In the genomic region with DNA sequence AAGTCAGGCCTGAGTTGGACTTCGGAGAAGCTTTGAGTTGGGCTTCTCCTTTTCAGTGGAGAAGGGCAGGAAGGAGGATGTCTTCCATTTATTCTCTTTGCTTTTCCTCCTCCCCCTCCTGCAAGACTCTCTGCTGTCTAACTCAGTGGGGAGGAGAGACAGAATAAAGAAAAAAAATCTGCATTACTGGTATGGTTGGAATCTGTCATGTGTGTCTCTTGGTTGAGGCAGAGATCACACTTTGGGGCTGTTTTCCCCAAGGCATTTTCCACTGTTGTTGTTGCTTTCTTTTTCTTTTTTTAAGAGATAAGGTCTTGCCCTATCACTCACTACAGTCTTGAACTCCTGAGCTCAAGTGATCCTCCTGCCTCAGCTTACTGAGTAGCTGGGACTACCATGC, we compare ENCODE assay signal across 16 cellular contexts. TPM values are rescaled to one million over a fixed set of nuclear protein-coding genes. Genes with fewer than 3 reads are reported as not detected.
DNase-seq lines count a peak whose midpoint lies in the region; ATAC-seq and TF ChIP-seq lines count a peak whose summit lies in the region.
"Had no signal": no experiment of that assay in that cellular context is flagged by ENCODE, and none has a peak within 500 bp of the region (broad histone marks: within the 10 kb centered on the region; RNA-seq: fewer than 3 reads in every experiment).

No MANE protein-coding gene starts in this region.

- H3K14ac ChIP-seq in H9 (ENCODE audit: insufficient read depth, low read length) = no peak overlapping the region

- H2BK12ac ChIP-seq in H9 (ENCODE audit: insufficient read length, low read depth, low read length) = no peak overlapping the region

- no peaks in the 10 kb centered on the region for H4K20me1 ChIP-seq in H9 (ENCODE audit: control insufficient read depth, insufficient read depth, insufficient read length)

- H2BK20ac ChIP-seq in H9 (ENCODE audit: low read depth, low read length, poor library complexity, severe bottlenecking) = no peak overlapping the region

- CTCF ChIA-PET in activated CD4-positive, alpha-beta T cell treated with anti-CD3 and anti-CD28 coated beads for 36 hours (lab: Charles Lee) = interaction anchor here (0.5 to 1.2 kb wide), 4 partner anchors 40 to 1888 kb away, joined by 3 read pairs; no protein-coding TSS in a partner anchor

- no peak for TF ChIP-seq CTCF in H9 (conservative IDR thresholded peaks at IDR 0.05)

- no peak overlapping the region for H4K8ac ChIP-seq in H9 (replicated peaks; ENCODE audit: insufficient read length, low read depth, low read length)

- no peak overlapping the region for H4K5ac ChIP-seq in H9 (ENCODE audit: insufficient read length, low read depth, low read length)

- no peak overlapping the region for H3K4me2 ChIP-seq in H9 (ENCODE audit: insufficient read depth, insufficient read length, low read length)

- H3K23me2 ChIP-seq in H9 (ENCODE audit: insufficient read length, low read depth, low read length, poor library complexity, severe bottlenecking) = no peaks in the 10 kb centered on the region

- no peaks in the 10 kb centered on the region for H3K79me2 ChIP-seq in H9 (ENCODE audit: insufficient read depth, low read length)

- H3K18ac ChIP-seq in H9 (ENCODE audit: insufficient read length, low read depth, low read length) = no peak overlapping the region

- peak overlapping the region; percentile 90 for H3K27ac Mint-ChIP-seq in activated CD4-positive, alpha-beta T cell treated with anti-CD3 and anti-CD28 coated beads, Interleukin-2, amount 10 ng/mL, durations not matched to agents 24 days and 14 days
- H3K27ac Mint-ChIP-seq in activated CD4-positive, alpha-beta T cell treated with anti-CD3 and anti-CD28 coated beads for 36 hours = no peak overlapping the region
- H3K27ac Mint-ChIP-seq in H9 = peak overlapping the region in 2 of 3 experiments; percentile 6 to 71; a peak in 1 of 7 replicates
- peak overlapping the region; percentile 1 for H3K27ac Mint-ChIP-seq in activated T-helper 17 cell treated with anti-CD3 and anti-CD28 coated beads, Interleukin-2, amount 50 U/mL, for 72 hours

- no peaks in the 10 kb centered on the region for H3K27me3 ChIP-seq in H9 (ENCODE audit: insufficient read depth, low read length)
- H3K27me3 ChIP-seq in skeletal muscle tissue (ENCODE audit: control insufficient read depth in 3 of 3, insufficient read depth in 3 of 3, low read length in 3 of 3) = no peaks in the 10 kb centered on the region
- H3K27me3 ChIP-seq: colonic mucosa had no signal

- H3K79me1 ChIP-seq in H9 (ENCODE audit: insufficient read depth, low read depth, low read length, poor library complexity, severe bottlenecking) = no peaks in the 10 kb centered on the region

- no peak overlapping the region for H4K91ac ChIP-seq in H9 (ENCODE audit: insufficient read length, low read depth, low read length)

- H3K23ac ChIP-seq in H9 (ENCODE audit: insufficient read length, low read depth, low read length) = no peak overlapping the region

- WGBS in H9 (ENCODE audit: extremely low coverage, insufficient read length, low lambda C conversion rate) = no CpG with 5 or more reads among the region's 1 CpG

- H2AK5ac ChIP-seq in H9 (ENCODE audit: insufficient read length, low read length) = no peak overlapping the region

- no peaks in the 10 kb centered on the region for H3K36me3 ChIP-seq in skeletal muscle tissue (ENCODE audit: control insufficient read depth in 3 of 3, insufficient read depth in 3 of 3, low read length in 3 of 3)
- H3K36me3 ChIP-seq: colonic mucosa, prostate gland had no signal

- H3K56ac ChIP-seq in H9 (ENCODE audit: insufficient read length, low read depth, low read length) = no peak overlapping the region

- H3K27ac ChIP-seq in H9 (ENCODE audit: insufficient read length, low read depth, low read length) = no peak overlapping the region
- H3K27ac ChIP-seq in skeletal muscle tissue (ENCODE audit: low read depth, low read length) = peak overlapping the region; percentile 41
- H3K27ac ChIP-seq: prostate gland, SK-N-MC had no signal

- POLR2A ChIA-PET in activated CD4-positive, alpha-beta T cell treated with anti-CD3 and anti-CD28 coated beads for 36 hours (lab: Charles Lee) = interaction anchor here (0.7 to 1.7 kb wide), 4 partner anchors 12 to 360 kb away, joined by 3 to 5 read pairs (median 5); partner anchors contain the start of gene DEGS1

- H3K9ac ChIP-seq in H9 (ENCODE audit: extremely low read depth, insufficient read length, low read length) (no peak overlapping the region), skeletal muscle tissue (ENCODE audit: low read depth in 1 of 3, low read length in 3 of 3) (no peak overlapping the region)

- H2AFZ ChIP-seq in H9 (ENCODE audit: low read length) = no peak overlapping the region

- H3K4me3 ChIP-seq in skeletal muscle tissue (ENCODE audit: low read length in 3 of 3) = no peak overlapping the region
- H3K4me3 ChIP-seq: colonic mucosa, prostate gland, SK-N-MC had no signal

- no peak for ATAC-seq in activated CD4-positive, alpha-beta T cell treated with anti-CD3 and anti-CD28 coated beads for 36 hours
- ATAC-seq in activated T-helper 17 cell treated with anti-CD3 and anti-CD28 coated beads, Interleukin-2, amount 50 U/mL, for 72 hours (replicated peaks) = no peak
- ATAC-seq in HG03159 (IDR thresholded peaks at IDR 0.05; ENCODE audit: unreplicated experiment) = no peak
- no peak for ATAC-seq in HG03521 (IDR thresholded peaks at IDR 0.05; ENCODE audit: unreplicated experiment)
- no peak for ATAC-seq in esophagus mucosa

- H3K4me1 ChIP-seq in H9 (ENCODE audit: insufficient read depth, low read length) = peaks cover 6% of the 10 kb centered on the region
- H3K4me1 ChIP-seq in skeletal muscle tissue (ENCODE audit: control insufficient read depth in 3 of 3, insufficient read depth in 3 of 3, low read length in 3 of 3) = peaks cover 5 to 6% (median 5%) of the 10 kb centered on the region in 3 donors
- H3K4me1 ChIP-seq: prostate gland had no signal

- peaks cover 34% of the 10 kb centered on the region for H3K4me1 Mint-ChIP-seq in activated CD4-positive, alpha-beta T cell treated with anti-CD3 and anti-CD28 coated beads, Interleukin-2, amount 10 ng/mL, durations not matched to agents 24 days and 14 days
- peaks cover 36% of the 10 kb centered on the region for H3K4me1 Mint-ChIP-seq in activated CD4-positive, alpha-beta T cell treated with anti-CD3 and anti-CD28 coated beads for 36 hours
- H3K4me1 Mint-ChIP-seq in H9 = peaks cover 19 to 21% of the 10 kb centered on the region in 2 experiments
- peaks cover 32% of the 10 kb centered on the region for H3K4me1 Mint-ChIP-seq in activated T-helper 17 cell treated with anti-CD3 and anti-CD28 coated beads, Interleukin-2, amount 50 U/mL, for 72 hours

- peaks cover 5% of the 10 kb centered on the region for H3K27me3 Mint-ChIP-seq in activated CD4-positive, alpha-beta T cell treated with anti-CD3 and anti-CD28 coated beads, Interleukin-2, amount 10 ng/mL, durations not matched to agents 24 days and 14 days
- H3K27me3 Mint-ChIP-seq in activated CD4-positive, alpha-beta T cell treated with anti-CD3 and anti-CD28 coated beads for 36 hours = no peaks in the 10 kb centered on the region
- H3K27me3 Mint-ChIP-seq in H9 (ENCODE audit: low read depth) = peaks cover 2% of the 10 kb centered on the region; the same call in 1 of the 2 replicates
- no peaks in the 10 kb centered on the region for H3K27me3 Mint-ChIP-seq in activated T-helper 17 cell treated with anti-CD3 and anti-CD28 coated beads, Interleukin-2, amount 50 U/mL, for 72 hours

- H3K4me3 Mint-ChIP-seq in activated CD4-positive, alpha-beta T cell treated with anti-CD3 and anti-CD28 coated beads, Interleukin-2, amount 10 ng/mL, durations not matched to agents 24 days and 14 days = peak overlapping the region; percentile 68
- H3K4me3 Mint-ChIP-seq in activated CD4-positive, alpha-beta T cell treated with anti-CD3 and anti-CD28 coated beads for 36 hours = no peak overlapping the region
- no peak overlapping the region for H3K4me3 Mint-ChIP-seq in H9
- peak overlapping the region; percentile 72 for H3K4me3 Mint-ChIP-seq in activated T-helper 17 cell treated with anti-CD3 and anti-CD28 coated beads, Interleukin-2, amount 50 U/mL, for 72 hours

- no peak overlapping the region for H2BK15ac ChIP-seq in H9 (ENCODE audit: low read depth, low read length)

- no peaks in the 10 kb centered on the region for H3K9me3 ChIP-seq in H9 (ENCODE audit: control insufficient read depth, low read depth, low read length)
- H3K9me3 ChIP-seq in skeletal muscle tissue (ENCODE audit: control insufficient read depth in 3 of 3, low read length in 3 of 3) = no peaks in the 10 kb centered on the region
- H3K9me3 ChIP-seq: colonic mucosa, prostate gland had no signal

- no peak overlapping the region for H2BK120ac ChIP-seq in H9 (ENCODE audit: low read depth, low read length, poor library complexity, severe bottlenecking)

- no peak overlapping the region for H3T11ph ChIP-seq in H9 (ENCODE audit: low read length)

- no peak for DNase-seq in activated CD4-positive, alpha-beta T cell treated with anti-CD3 and anti-CD28 coated beads, Interleukin-2, amount 10 ng/mL, durations not matched to agents 24 days and 14 days
- no peak for DNase-seq in activated CD4-positive, alpha-beta T cell treated with anti-CD3 and anti-CD28 coated beads for 36 hours
- no peak for DNase-seq in H9
- DNase-seq: 8988T; activated CD8-positive, alpha-beta memory T cell treated with anti-CD3 and anti-CD28 coated beads, Interleukin-2, amount 50 U/mL, for 48 hours; amniotic stem cell; colonic mucosa; NCI-H446; stimulated activated CD4-positive, alpha-beta T cell treated with anti-CD3 and anti-CD28 coated beads, Interleukin-12 subunit alpha, Interleukin-12 subunit beta, amount 100 ng/mL, for 4 hours had no signal

- no peak overlapping the region for H2BK5ac ChIP-seq in H9 (ENCODE audit: insufficient read length, low read length)

- H3K4ac ChIP-seq in H9 (ENCODE audit: low read depth, low read length) = no peak overlapping the region

- peaks cover 4% of the 10 kb centered on the region for H3K36me3 Mint-ChIP-seq in activated CD4-positive, alpha-beta T cell treated with anti-CD3 and anti-CD28 coated beads, Interleukin-2, amount 10 ng/mL, durations not matched to agents 24 days and 14 days (ENCODE audit: low read depth)
- H3K36me3 Mint-ChIP-seq in activated CD4-positive, alpha-beta T cell treated with anti-CD3 and anti-CD28 coated beads for 36 hours (ENCODE audit: low read depth) = peaks cover 5% of the 10 kb centered on the region
- H3K36me3 Mint-ChIP-seq in H9 (ENCODE audit: insufficient read depth in 1 of 3, low read depth in 3 of 3) = peaks cover 3 to 14% (median 4%) of the 10 kb centered on the region in 3 experiments; a peak in 5 of 7 replicates
- H3K36me3 Mint-ChIP-seq in activated T-helper 17 cell treated with anti-CD3 and anti-CD28 coated beads, Interleukin-2, amount 50 U/mL, for 72 hours (ENCODE audit: low read depth) = no peaks in the 10 kb centered on the region

- peaks cover 6% of the 10 kb centered on the region for H3K9me3 Mint-ChIP-seq in activated CD4-positive, alpha-beta T cell treated with anti-CD3 and anti-CD28 coated beads, Interleukin-2, amount 10 ng/mL, durations not matched to agents 24 days and 14 days
- peaks cover 12% of the 10 kb centered on the region for H3K9me3 Mint-ChIP-seq in activated CD4-positive, alpha-beta T cell treated with anti-CD3 and anti-CD28 coated beads for 36 hours (ENCODE audit: low read depth)
- H3K9me3 Mint-ChIP-seq in H9 = peaks cover 6 to 9% of the 10 kb centered on the region in 2 experiments
- peaks cover 3% of the 10 kb centered on the region for H3K9me3 Mint-ChIP-seq in activated T-helper 17 cell treated with anti-CD3 and anti-CD28 coated beads, Interleukin-2, amount 50 U/mL, for 72 hours

- intact Hi-C loops in activated CD4-positive, alpha-beta T cell treated with anti-CD3 and anti-CD28 coated beads, Interleukin-2, amount 10 ng/mL, durations not matched to agents 24 days and 14 days (cut with micrococcal nuclease) = loop anchor here (1.0 to 5.0 kb wide), 4 partner anchors 12 to 161 kb away; partner anchors contain the start of genes FBXO28 and NVL
- intact Hi-C loops in activated CD4-positive, alpha-beta T cell treated with anti-CD3 and anti-CD28 coated beads for 36 hours (cut with DNase I, micrococcal nuclease) = loop anchor here (1.0 to 5.0 kb wide), 4 partner anchors 12 to 212 kb away; no protein-coding TSS in a partner anchor

RNA-seq across cellular contexts. Expression of gene DEGS1, which starts 13.2 kb away (rescaled TPM):
- 51.8 and 56.3 TPM in 2 replicates for total RNA-seq in activated CD4-positive, alpha-beta T cell treated with anti-CD3 and anti-CD28 coated beads, Interleukin-2, amount 10 ng/mL, durations not matched to agents 24 days and 14 days
- 10 to 100 TPM; 24.0 to 24.5 TPM for total RNA-seq in activated CD4-positive, alpha-beta T cell treated with anti-CD3 and anti-CD28 coated beads for 36 hours
- total RNA-seq in H9 (2021) (59.8 and 61.9 TPM in 2 replicates), skeletal muscle tissue (43.3 TPM), esophagus mucosa (31.3 TPM)
- 10 to 100 TPM; 37.7 to 72.3 TPM for total RNA-seq in activated T-helper 17 cell treated with anti-CD3 and anti-CD28 coated beads, Interleukin-2, amount 50 U/mL, for 72 hours

RNA-seq across cellular contexts. Expression of gene FBXO28, which starts 56.0 kb away (rescaled TPM):
- total RNA-seq in activated CD4-positive, alpha-beta T cell treated with anti-CD3 and anti-CD28 coated beads, Interleukin-2, amount 10 ng/mL, durations not matched to agents 24 days and 14 days = 26.0 and 26.3 TPM in 2 replicates
- total RNA-seq in activated CD4-positive, alpha-beta T cell treated with anti-CD3 and anti-CD28 coated beads for 36 hours = 10 to 100 TPM; 17.1 to 19.7 TPM
- total RNA-seq in H9 (2021) (45.7 and 55.0 TPM in 2 replicates), skeletal muscle tissue (19.3 TPM), esophagus mucosa (23.7 TPM)
- total RNA-seq in activated T-helper 17 cell treated with anti-CD3 and anti-CD28 coated beads, Interleukin-2, amount 50 U/mL, for 72 hours = 10 to 100 TPM; 26.2 to 29.5 TPM

Comparison
In these comparisons a context has a peak if more than half of its experiments do, and no peak if none do; other contexts are left out.
1. H3K4me3 Mint-ChIP-seq: peak in activated CD4-positive, alpha-beta T cell treated with anti-CD3 and anti-CD28 coated beads, Interleukin-2, amount 10 ng/mL, durations not matched to agents 24 days and 14 days (single experiment) and activated T-helper 17 cell treated with anti-CD3 and anti-CD28 coated beads, Interleukin-2, amount 50 U/mL, for 72 hours (single experiment); none in activated CD4-positive, alpha-beta T cell treated with anti-CD3 and anti-CD28 coated beads for 36 hours (single experiment) and H9 (0 of 2).